10 cellular contexts compared by ENCODE assay signal in the genomic region with DNA sequence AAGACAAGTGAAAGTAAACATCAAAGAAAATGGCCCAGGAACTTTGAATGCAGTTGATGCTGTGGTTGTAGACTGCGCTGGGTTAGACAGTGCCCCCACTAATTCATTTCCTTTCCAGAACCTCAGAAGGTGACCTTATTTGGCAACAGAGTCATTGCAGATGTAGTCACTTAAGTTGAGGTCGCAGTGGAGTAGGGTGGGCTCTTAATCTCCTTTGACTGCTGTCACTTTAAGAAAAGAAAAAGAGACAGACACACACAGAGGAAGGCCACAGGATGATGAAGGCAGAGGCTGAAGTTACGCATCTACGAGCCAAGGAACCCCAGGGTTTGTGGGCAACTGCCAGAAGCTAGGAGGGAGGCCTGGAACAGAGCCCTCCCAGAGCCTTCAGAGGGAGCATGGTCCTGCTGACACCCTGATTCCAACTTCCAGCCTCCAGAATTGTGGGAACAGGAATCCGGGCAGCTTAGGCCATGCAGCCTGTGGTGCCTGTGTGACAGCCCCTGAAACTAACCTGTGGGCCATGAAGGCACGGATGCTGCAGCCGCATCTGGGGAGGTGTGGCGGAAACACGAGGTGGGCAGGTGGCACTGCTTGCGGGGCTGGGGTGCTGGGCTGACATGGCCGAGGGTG.
DNase-seq lines count a peak whose midpoint lies in the region; ATAC-seq, FAIRE-seq and TF ChIP-seq lines count a peak whose summit lies in the region.
"Had no signal": no experiment of that assay in that cellular context is flagged by ENCODE, and none has a peak within 500 bp of the region (broad histone marks: within the 10 kb centered on the region; RNA-seq: fewer than 3 reads in every experiment).

No MANE protein-coding gene starts in this region.

- no peak for TF ChIP-seq CTCF in testis (IDR thresholded peaks at IDR 0.05)

- no peaks in the 10 kb centered on the region for H3K36me3 ChIP-seq in testis (ENCODE audit: low read depth, missing control alignments)

- H3K27ac Mint-ChIP-seq in activated T-helper 2 cell treated with anti-CD3 and anti-CD28 coated beads, Interferon-gamma antibody, Interleukin-2, Interleukin-4, amounts not matched to agents 10 μg/mL and 5 μg/mL and 100 μg/mL, durations not matched to agents 14 hours and 24 hours and 36 hours, result peak overlapping the region; percentile 77

- no peak overlapping the region for H3K27ac ChIP-seq in testis
- H3K27ac ChIP-seq: right lobe of liver had no signal

- intact Hi-C loops in activated T-helper 2 cell treated with anti-CD3 and anti-CD28 coated beads, Interferon-gamma antibody, Interleukin-2, Interleukin-4, amounts not matched to agents 10 μg/mL and 5 μg/mL and 100 μg/mL, durations not matched to agents 14 hours and 24 hours and 36 hours (cut with micrococcal nuclease), result no loop called here
- intact Hi-C loops in testis (cut with DNase I; ENCODE audit: low total_unique reads), result no loop called here

- no peak for FAIRE-seq in GM12891 (lab: Jason Lieb, UNC)

- H3K4me3 Mint-ChIP-seq in activated T-helper 2 cell treated with anti-CD3 and anti-CD28 coated beads, Interferon-gamma antibody, Interleukin-2, Interleukin-4, amounts not matched to agents 10 μg/mL and 5 μg/mL and 100 μg/mL, durations not matched to agents 14 hours and 24 hours and 36 hours (ENCODE audit: low read depth), result peak overlapping the region; percentile 46

- H3K9me3 ChIP-seq in testis, result no peaks in the 10 kb centered on the region
- H3K9me3 ChIP-seq: right lobe of liver had no signal

- no peak for TF ChIP-seq POLR2A in testis (IDR thresholded peaks at IDR 0.05)
- no peak for TF ChIP-seq POLR2A in GM12891 (IDR thresholded peaks at IDR 0.05; ENCODE audit: low read depth, low read length)
- TF ChIP-seq POLR2A in erythroblast (IDR thresholded peaks at IDR 0.05; ENCODE audit: low read length), result no peak

- peaks cover 5% of the 10 kb centered on the region for H3K9me3 Mint-ChIP-seq in activated T-helper 2 cell treated with anti-CD3 and anti-CD28 coated beads, Interferon-gamma antibody, Interleukin-2, Interleukin-4, amounts not matched to agents 10 μg/mL and 5 μg/mL and 100 μg/mL, durations not matched to agents 14 hours and 24 hours and 36 hours

- no peaks in the 10 kb centered on the region for H3K4me1 ChIP-seq in testis

- H3K4me1 Mint-ChIP-seq in activated T-helper 2 cell treated with anti-CD3 and anti-CD28 coated beads, Interferon-gamma antibody, Interleukin-2, Interleukin-4, amounts not matched to agents 10 μg/mL and 5 μg/mL and 100 μg/mL, durations not matched to agents 14 hours and 24 hours and 36 hours (ENCODE audit: low read depth), result peaks cover 32% of the 10 kb centered on the region

- DNase-seq in activated T-helper 2 cell treated with anti-CD3 and anti-CD28 coated beads, Interferon-gamma antibody, Interleukin-2, Interleukin-4, amounts not matched to agents 10 μg/mL and 5 μg/mL and 100 μg/mL, durations not matched to agents 14 hours and 24 hours and 36 hours (ENCODE audit: low spot score), result peak; percentile 27
- peak; percentile 27 for DNase-seq in stimulated activated CD4-positive, alpha-beta T cell treated with anti-CD3 and anti-CD28 coated beads, Interleukin-4, amount 100 ng/mL, for 1 hour
- no peak for DNase-seq in testis
- no peak for DNase-seq in GM12891 (ENCODE audit: insufficient read length, low spot score)
- no peak for DNase-seq in EL
- DNase-seq in erythroblast (lab: John Stamatoyannopoulos, UW), result no peak
- DNase-seq: NCI-H345 had no signal

- H3K36me3 Mint-ChIP-seq in activated T-helper 2 cell treated with anti-CD3 and anti-CD28 coated beads, Interferon-gamma antibody, Interleukin-2, Interleukin-4, amounts not matched to agents 10 μg/mL and 5 μg/mL and 100 μg/mL, durations not matched to agents 14 hours and 24 hours and 36 hours (ENCODE audit: low read depth), result peaks cover 4% of the 10 kb centered on the region

- WGBS in testis, 2 donors, result 87 to 88% methylated on average over 10 to 11 of the region's 11 CpGs

- no peaks in the 10 kb centered on the region for H3K27me3 Mint-ChIP-seq in activated T-helper 2 cell treated with anti-CD3 and anti-CD28 coated beads, Interferon-gamma antibody, Interleukin-2, Interleukin-4, amounts not matched to agents 10 μg/mL and 5 μg/mL and 100 μg/mL, durations not matched to agents 14 hours and 24 hours and 36 hours (ENCODE audit: low read depth)

- H3K4me3 ChIP-seq in testis, result no peak overlapping the region
- H3K4me3 ChIP-seq: right lobe of liver had no signal

- ATAC-seq in GM19351 (IDR thresholded peaks at IDR 0.05; ENCODE audit: unreplicated experiment), result peak; percentile 82
- peak; percentile 92 for ATAC-seq in HG03565 (IDR thresholded peaks at IDR 0.05; ENCODE audit: unreplicated experiment)

- H3K27me3 ChIP-seq in testis, result no peaks in the 10 kb centered on the region
- H3K27me3 ChIP-seq: right lobe of liver had no signal

TF ChIP-seq in GM12891, 5 proteins besides CTCF, POLR2A, EP300 and RAD21:
- TF ChIP-seq POLR2AphosphoS5 (IDR thresholded peaks at IDR 0.05; ENCODE audit: low read depth, low read length), result no peak
- TF ChIP-seq PAX5 (IDR thresholded peaks at IDR 0.05; ENCODE audit: insufficient read depth, low read length, severe bottlenecking), result no peak
- no peak for TF ChIP-seq SPI1 (IDR thresholded peaks at IDR 0.05; ENCODE audit: low read depth, low read length)
- TF ChIP-seq TAF1 (IDR thresholded peaks at IDR 0.05; ENCODE audit: low read depth, low read length), result no peak
- no peak for TF ChIP-seq POU2F2 (IDR thresholded peaks at IDR 0.05; ENCODE audit: low read depth, low read length)

Comparison
In these comparisons a context has a peak if more than half of its experiments do, and no peak if none do; other contexts are left out.
1. DNase-seq: peak in activated T-helper 2 cell treated with anti-CD3 and anti-CD28 coated beads, Interferon-gamma antibody, Interleukin-2, Interleukin-4, amounts not matched to agents 10 μg/mL and 5 μg/mL and 100 μg/mL, durations not matched to agents 14 hours and 24 hours and 36 hours (single experiment) and stimulated activated CD4-positive, alpha-beta T cell treated with anti-CD3 and anti-CD28 coated beads, Interleukin-4, amount 100 ng/mL, for 1 hour (single experiment); none in testis (single experiment), GM12891 (single experiment), EL (single experiment) and erythroblast (0 of 2).